Comparison of ENCODE assay signal across 1 cellular context in the genomic region with DNA sequence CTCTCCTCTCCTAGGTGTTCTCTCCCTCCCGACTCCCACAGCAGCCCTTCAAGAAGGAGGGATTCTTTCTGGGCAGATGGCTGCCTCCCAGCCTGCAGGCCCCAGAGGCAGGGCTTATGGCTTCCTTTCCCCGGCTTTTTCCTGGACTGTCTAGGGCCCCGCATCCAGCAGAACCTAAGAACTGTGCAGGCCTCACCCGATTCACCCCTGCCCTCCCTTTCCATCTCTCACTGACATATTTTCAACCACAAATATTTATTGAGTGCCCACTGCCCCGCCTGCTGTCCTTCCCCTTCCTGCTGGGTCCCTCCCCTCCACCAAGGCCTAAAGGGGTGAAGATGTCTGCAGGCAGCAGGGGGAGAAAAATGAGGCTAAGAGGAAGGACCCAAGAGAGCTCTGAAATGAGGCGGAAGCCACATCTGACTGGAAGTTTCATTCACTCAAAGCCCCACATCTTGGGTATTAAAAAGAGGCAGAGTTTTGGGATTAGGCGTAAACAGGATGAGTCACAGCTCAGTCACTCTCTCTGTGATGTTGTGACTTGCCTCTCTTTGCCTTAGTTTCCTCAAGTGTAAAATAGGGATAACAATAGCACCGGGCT.
TF ChIP-seq lines count a peak whose summit lies in the region.

No MANE protein-coding gene starts in this region.

TF ChIP-seq in HepG2, 621 proteins besides CTCF, POLR2A, EP300 and RAD21 (continues in another document):
- peak; percentile 78; the same call in 1 of the 2 replicates for TF ChIP-seq ZNF609 (CRISPR knock-in tag; IDR thresholded peaks at IDR 0.05; ENCODE audit: borderline replicate concordance)
- no peak for TF ChIP-seq FOXP1 (IDR thresholded peaks at IDR 0.05)
- peak; percentile 82 for TF ChIP-seq FOXP1 (CRISPR knock-in tag; IDR thresholded peaks at IDR 0.05)
- TF ChIP-seq, protein P1, sequence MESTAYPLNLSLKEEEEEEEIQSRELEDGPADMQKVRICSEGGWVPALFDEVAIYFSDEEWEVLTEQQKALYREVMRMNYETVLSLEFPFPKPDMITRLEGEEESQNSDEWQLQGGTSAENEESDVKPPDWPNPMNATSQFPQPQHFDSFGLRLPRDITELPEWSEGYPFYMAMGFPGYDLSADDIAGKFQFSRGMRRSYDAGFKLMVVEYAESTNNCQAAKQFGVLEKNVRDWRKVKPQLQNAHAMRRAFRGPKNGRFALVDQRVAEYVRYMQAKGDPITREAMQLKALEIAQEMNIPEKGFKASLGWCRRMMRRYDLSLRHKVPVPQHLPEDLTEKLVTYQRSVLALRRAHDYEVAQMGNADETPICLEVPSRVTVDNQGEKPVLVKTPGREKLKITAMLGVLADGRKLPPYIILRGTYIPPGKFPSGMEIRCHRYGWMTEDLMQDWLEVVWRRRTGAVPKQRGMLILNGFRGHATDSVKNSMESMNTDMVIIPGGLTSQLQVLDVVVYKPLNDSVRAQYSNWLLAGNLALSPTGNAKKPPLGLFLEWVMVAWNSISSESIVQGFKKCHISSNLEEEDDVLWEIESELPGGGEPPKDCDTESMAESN (CRISPR knock-in tag; conservative IDR thresholded peaks at IDR 0.05) = no peak; the same call in 1 of the 2 replicates
- TF ChIP-seq, protein P2, sequence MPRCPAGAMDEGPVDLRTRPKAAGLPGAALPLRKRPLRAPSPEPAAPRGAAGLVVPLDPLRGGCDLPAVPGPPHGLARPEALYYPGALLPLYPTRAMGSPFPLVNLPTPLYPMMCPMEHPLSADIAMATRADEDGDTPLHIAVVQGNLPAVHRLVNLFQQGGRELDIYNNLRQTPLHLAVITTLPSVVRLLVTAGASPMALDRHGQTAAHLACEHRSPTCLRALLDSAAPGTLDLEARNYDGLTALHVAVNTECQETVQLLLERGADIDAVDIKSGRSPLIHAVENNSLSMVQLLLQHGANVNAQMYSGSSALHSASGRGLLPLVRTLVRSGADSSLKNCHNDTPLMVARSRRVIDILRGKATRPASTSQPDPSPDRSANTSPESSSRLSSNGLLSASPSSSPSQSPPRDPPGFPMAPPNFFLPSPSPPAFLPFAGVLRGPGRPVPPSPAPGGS (CRISPR knock-in tag; IDR thresholded peaks at IDR 0.05) = peak; percentile 47; the same call in 1 of the 2 replicates
- peak; percentile 48; the same call in 1 of the 2 replicates for TF ChIP-seq NR2F2 (IDR thresholded peaks at IDR 0.05; ENCODE audit: borderline replicate concordance, low read depth)
- TF ChIP-seq ZNF136 (CRISPR knock-in tag; IDR thresholded peaks at IDR 0.05; ENCODE audit: low read depth) = no peak
- peak; percentile 20; the same call in 1 of the 2 replicates for TF ChIP-seq ZBTB38 (CRISPR knock-in tag; IDR thresholded peaks at IDR 0.05)
- peak; percentile 64; the same call in 1 of the 2 replicates for TF ChIP-seq SOX5 (CRISPR knock-in tag; IDR thresholded peaks at IDR 0.05; ENCODE audit: borderline replicate concordance)
- peak; percentile 91; the same call in 1 of the 2 replicates for TF ChIP-seq ETV5 (CRISPR knock-in tag; IDR thresholded peaks at IDR 0.05; ENCODE audit: borderline replicate concordance)
- TF ChIP-seq, protein P3, sequence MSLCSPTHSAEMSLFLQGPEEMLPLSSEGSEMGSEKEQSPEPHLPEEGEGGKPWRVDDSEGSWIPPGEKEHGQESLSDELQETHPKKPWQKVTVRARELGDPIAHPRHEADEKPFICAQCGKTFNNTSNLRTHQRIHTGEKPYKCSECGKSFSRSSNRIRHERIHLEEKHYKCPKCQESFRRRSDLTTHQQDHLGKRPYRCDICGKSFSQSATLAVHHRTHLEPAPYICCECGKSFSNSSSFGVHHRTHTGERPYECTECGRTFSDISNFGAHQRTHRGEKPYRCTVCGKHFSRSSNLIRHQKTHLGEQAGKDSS (CRISPR knock-in tag; IDR thresholded peaks at IDR 0.05; ENCODE audit: borderline replicate concordance, low read depth) = no peak; the same call in 1 of the 2 replicates
- TF ChIP-seq HNF4A (CRISPR knock-in tag; IDR thresholded peaks at IDR 0.05) = peak; percentile 52
- peak; percentile 27; the same call in 1 of the 2 replicates for TF ChIP-seq THAP11 (CRISPR knock-in tag; IDR thresholded peaks at IDR 0.05)
- TF ChIP-seq MIER2 (CRISPR knock-in tag; IDR thresholded peaks at IDR 0.05) = no peak
- TF ChIP-seq MEIS2 (CRISPR knock-in tag; IDR thresholded peaks at IDR 0.05) = peak; percentile 74; the same call in 1 of the 2 replicates
- TF ChIP-seq ZSCAN31 (CRISPR knock-in tag; IDR thresholded peaks at IDR 0.05; ENCODE audit: low read depth) = no peak
- 0 out of 2 replicates have a peak, but pooled peaks have one; percentile 46 for TF ChIP-seq HOXA5 (CRISPR knock-in tag; IDR thresholded peaks at IDR 0.05)
- peak; percentile 90 for TF ChIP-seq RARA (CRISPR knock-in tag; IDR thresholded peaks at IDR 0.05)
- TF ChIP-seq NFIB (CRISPR knock-in tag; IDR thresholded peaks at IDR 0.05; ENCODE audit: borderline replicate concordance) = no peak
- no peak; the same call in 1 of the 2 replicates for TF ChIP-seq MAX (IDR thresholded peaks at IDR 0.05)
- TF ChIP-seq ZMYM3 (CRISPR knock-in tag; IDR thresholded peaks at IDR 0.05) = peak; percentile 70; the same call in 1 of the 2 replicates
- no peak for TF ChIP-seq ZNF572 (CRISPR knock-in tag; IDR thresholded peaks at IDR 0.05)
- peak; percentile 44; the same call in 1 of the 2 replicates for TF ChIP-seq MIXL1 (CRISPR knock-in tag; IDR thresholded peaks at IDR 0.05)
- TF ChIP-seq ZNF672 (CRISPR knock-in tag; IDR thresholded peaks at IDR 0.05) = no peak
- TF ChIP-seq, protein P4, sequence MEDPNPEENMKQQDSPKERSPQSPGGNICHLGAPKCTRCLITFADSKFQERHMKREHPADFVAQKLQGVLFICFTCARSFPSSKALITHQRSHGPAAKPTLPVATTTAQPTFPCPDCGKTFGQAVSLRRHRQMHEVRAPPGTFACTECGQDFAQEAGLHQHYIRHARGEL (CRISPR knock-in tag; IDR thresholded peaks at IDR 0.05) = no peak
- TF ChIP-seq RXRA (CRISPR knock-in tag; IDR thresholded peaks at IDR 0.05) = peak; percentile 84; the same call in 1 of the 2 replicates
- TF ChIP-seq ZFP36 (IDR thresholded peaks at IDR 0.05; ENCODE audit: borderline replicate concordance, low read depth, low read length, partially characterized antibody) = no peak
- TF ChIP-seq CCDC6 (CRISPR knock-in tag; IDR thresholded peaks at IDR 0.05) = 0 out of 2 replicates have a peak, but pooled peaks have one; percentile 30
- peak; percentile 86 for TF ChIP-seq PPARG (CRISPR knock-in tag; conservative IDR thresholded peaks at IDR 0.05)
- TF ChIP-seq RNF2 (conservative IDR thresholded peaks at IDR 0.05; ENCODE audit: low read depth) = no peak
- TF ChIP-seq STAT5B (CRISPR knock-in tag; IDR thresholded peaks at IDR 0.05) = no peak
- TF ChIP-seq, protein P5, sequence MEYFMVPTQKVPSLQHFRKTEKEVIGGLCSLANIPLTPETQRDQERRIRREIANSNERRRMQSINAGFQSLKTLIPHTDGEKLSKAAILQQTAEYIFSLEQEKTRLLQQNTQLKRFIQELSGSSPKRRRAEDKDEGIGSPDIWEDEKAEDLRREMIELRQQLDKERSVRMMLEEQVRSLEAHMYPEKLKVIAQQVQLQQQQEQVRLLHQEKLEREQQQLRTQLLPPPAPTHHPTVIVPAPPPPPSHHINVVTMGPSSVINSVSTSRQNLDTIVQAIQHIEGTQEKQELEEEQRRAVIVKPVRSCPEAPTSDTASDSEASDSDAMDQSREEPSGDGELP (IDR thresholded peaks at IDR 0.05; ENCODE audit: borderline replicate concordance, low read depth) = peak; percentile 61; the same call in 1 of the 2 replicates
- TF ChIP-seq ZNF761 (CRISPR knock-in tag; conservative IDR thresholded peaks at IDR 0.05) = no peak
- TF ChIP-seq JUND (CRISPR knock-in tag; IDR thresholded peaks at IDR 0.05) = no peak
- no peak for TF ChIP-seq CAMTA2 (CRISPR knock-in tag; IDR thresholded peaks at IDR 0.05; ENCODE audit: borderline replicate concordance)
- no peak; the same call in 1 of the 2 replicates for TF ChIP-seq TAF1 (CRISPR knock-in tag; IDR thresholded peaks at IDR 0.05)
- TF ChIP-seq ZNF746 (CRISPR knock-in tag; IDR thresholded peaks at IDR 0.05) = peak; percentile 97
- TF ChIP-seq ZBTB21 (CRISPR knock-in tag; IDR thresholded peaks at IDR 0.05) = no peak
- TF ChIP-seq, protein P6, sequence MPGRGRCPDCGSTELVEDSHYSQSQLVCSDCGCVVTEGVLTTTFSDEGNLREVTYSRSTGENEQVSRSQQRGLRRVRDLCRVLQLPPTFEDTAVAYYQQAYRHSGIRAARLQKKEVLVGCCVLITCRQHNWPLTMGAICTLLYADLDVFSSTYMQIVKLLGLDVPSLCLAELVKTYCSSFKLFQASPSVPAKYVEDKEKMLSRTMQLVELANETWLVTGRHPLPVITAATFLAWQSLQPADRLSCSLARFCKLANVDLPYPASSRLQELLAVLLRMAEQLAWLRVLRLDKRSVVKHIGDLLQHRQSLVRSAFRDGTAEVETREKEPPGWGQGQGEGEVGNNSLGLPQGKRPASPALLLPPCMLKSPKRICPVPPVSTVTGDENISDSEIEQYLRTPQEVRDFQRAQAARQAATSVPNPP (CRISPR knock-in tag; IDR thresholded peaks at IDR 0.05) = 0 out of 2 replicates have a peak, but pooled peaks have one; percentile 54
- TF ChIP-seq, protein P7, sequence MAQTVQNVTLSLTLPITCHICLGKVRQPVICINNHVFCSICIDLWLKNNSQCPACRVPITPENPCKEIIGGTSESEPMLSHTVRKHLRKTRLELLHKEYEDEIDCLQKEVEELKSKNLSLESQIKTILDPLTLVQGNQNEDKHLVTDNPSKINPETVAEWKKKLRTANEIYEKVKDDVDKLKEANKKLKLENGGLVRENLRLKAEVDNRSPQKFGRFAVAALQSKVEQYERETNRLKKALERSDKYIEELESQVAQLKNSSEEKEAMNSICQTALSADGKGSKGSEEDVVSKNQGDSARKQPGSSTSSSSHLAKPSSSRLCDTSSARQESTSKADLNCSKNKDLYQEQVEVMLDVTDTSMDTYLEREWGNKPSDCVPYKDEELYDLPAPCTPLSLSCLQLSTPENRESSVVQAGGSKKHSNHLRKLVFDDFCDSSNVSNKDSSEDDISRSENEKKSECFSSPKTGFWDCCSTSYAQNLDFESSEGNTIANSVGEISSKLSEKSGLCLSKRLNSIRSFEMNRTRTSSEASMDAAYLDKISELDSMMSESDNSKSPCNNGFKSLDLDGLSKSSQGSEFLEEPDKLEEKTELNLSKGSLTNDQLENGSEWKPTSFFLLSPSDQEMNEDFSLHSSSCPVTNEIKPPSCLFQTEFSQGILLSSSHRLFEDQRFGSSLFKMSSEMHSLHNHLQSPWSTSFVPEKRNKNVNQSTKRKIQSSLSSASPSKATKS (CRISPR knock-in tag; IDR thresholded peaks at IDR 0.05) = no peak
- TF ChIP-seq ZNF235 (CRISPR knock-in tag; IDR thresholded peaks at IDR 0.05; ENCODE audit: borderline replicate concordance) = 0 out of 2 replicates have a peak, but pooled peaks have one; percentile 37
- TF ChIP-seq KDM4B (CRISPR knock-in tag; IDR thresholded peaks at IDR 0.05) = no peak
- no peak for TF ChIP-seq ZFP1 (CRISPR knock-in tag; IDR thresholded peaks at IDR 0.05)
- TF ChIP-seq NR0B2 (CRISPR knock-in tag; IDR thresholded peaks at IDR 0.05) = no peak
- TF ChIP-seq HOXA3 (CRISPR knock-in tag; IDR thresholded peaks at IDR 0.05) = peak; percentile 66; the same call in 1 of the 2 replicates
- TF ChIP-seq THAP7 (CRISPR knock-in tag; IDR thresholded peaks at IDR 0.05) = no peak
- TF ChIP-seq STAG1 (CRISPR knock-in tag; IDR thresholded peaks at IDR 0.05) = 0 out of 2 replicates have a peak, but pooled peaks have one; percentile 10
- no peak for TF ChIP-seq ZFYVE20 (CRISPR knock-in tag; IDR thresholded peaks at IDR 0.05; ENCODE audit: borderline replicate concordance, low read depth)
- TF ChIP-seq IKZF1 (IDR thresholded peaks at IDR 0.05) = no peak
- peak in 1 of 2 experiments; percentile 56; a peak in 2 of 4 replicates for TF ChIP-seq NR2F1 (CRISPR knock-in tag; IDR thresholded peaks at IDR 0.05)
